8 cellular contexts compared by ENCODE assay signal in genomic region chrX:136880003-136880451, GRCh38. TPM values are rescaled to one million over a fixed set of nuclear protein-coding genes. Genes with fewer than 3 reads are reported as not detected.
DNase-seq lines count a peak whose midpoint lies in the region; ATAC-seq and TF ChIP-seq lines count a peak whose summit lies in the region.

No MANE protein-coding gene starts in this region.

- intact Hi-C loops in CD4-positive, alpha-beta T cell (cut with DNase I, micrococcal nuclease) = loop anchor here (1.0 kb wide), 1 partner anchor 29 kb away; no protein-coding TSS in a partner anchor
- intact Hi-C loops in activated T-helper 1 cell treated with anti-CD3 and anti-CD28 coated beads, Interleukin-12 subunit alpha, Interleukin-12 subunit beta, Interleukin-2, Interleukin-4 antibody, amounts not matched to agents 30 ng/mL and 10 ng/mL and 1 ng/mL, durations not matched to agents 14 hours and 24 hours and 36 hours (cut with micrococcal nuclease) = loop anchor here (1.0 to 10.0 kb wide), 3 partner anchors 29 to 1355 kb away; partner anchors contain the start of gene INTS6L

- H3K27ac ChIP-seq in CD4-positive, alpha-beta T cell (ENCODE audit: low read depth, low read length) = peak overlapping the region; percentile 94

- no peaks in the 10 kb centered on the region for H3K9me3 ChIP-seq in CD4-positive, alpha-beta T cell (ENCODE audit: control insufficient read depth, low read length)
- no peaks in the 10 kb centered on the region for H3K9me3 ChIP-seq in neuron (ENCODE audit: low read length)

- H3K9me3 Mint-ChIP-seq in CD4-positive, alpha-beta T cell = no peaks in the 10 kb centered on the region
- no peaks in the 10 kb centered on the region for H3K9me3 Mint-ChIP-seq in activated T-helper 1 cell treated with anti-CD3 and anti-CD28 coated beads, Interleukin-12 subunit alpha, Interleukin-12 subunit beta, Interleukin-2, Interleukin-4 antibody, amounts not matched to agents 30 ng/mL and 10 ng/mL and 1 ng/mL, durations not matched to agents 14 hours and 24 hours and 36 hours

- TF ChIP-seq CTCF in CD4-positive, alpha-beta T cell (IDR thresholded peaks at IDR 0.05) = no peak
- no peak for TF ChIP-seq CTCF in fibroblast of the aortic adventitia (IDR thresholded peaks at IDR 0.05; ENCODE audit: insufficient read depth, low read length)

- H3K27me3 ChIP-seq in CD4-positive, alpha-beta T cell (ENCODE audit: control insufficient read depth, insufficient read depth, low read length) = no peaks in the 10 kb centered on the region
- no peaks in the 10 kb centered on the region for H3K27me3 ChIP-seq in neuron (ENCODE audit: insufficient read depth, low read length)

- peaks cover 5% of the 10 kb centered on the region for H3K4me1 ChIP-seq in neuron (ENCODE audit: insufficient read depth, low read length)

- H3K36me3 ChIP-seq in neuron (ENCODE audit: insufficient read depth, low read length) = peaks cover 28% of the 10 kb centered on the region

- H3K4me3 Mint-ChIP-seq in CD4-positive, alpha-beta T cell = peak overlapping the region; percentile 100
- peak overlapping the region; percentile 98 for H3K4me3 Mint-ChIP-seq in activated T-helper 1 cell treated with anti-CD3 and anti-CD28 coated beads, Interleukin-12 subunit alpha, Interleukin-12 subunit beta, Interleukin-2, Interleukin-4 antibody, amounts not matched to agents 30 ng/mL and 10 ng/mL and 1 ng/mL, durations not matched to agents 14 hours and 24 hours and 36 hours

- POLR2A ChIA-PET in CD4-positive, alpha-beta T cell (lab: Charles Lee) = interaction anchor here (0.6 to 3.0 kb wide), 33 partner anchors 9 to 1359 kb away, joined by 3 to 38 read pairs (median 4); partner anchors contain the start of genes ARHGEF6, HTATSF1, INTS6L and MMGT1

- peaks cover 32% of the 10 kb centered on the region for H3K4me1 Mint-ChIP-seq in CD4-positive, alpha-beta T cell (ENCODE audit: low read depth)
- H3K4me1 Mint-ChIP-seq in activated T-helper 1 cell treated with anti-CD3 and anti-CD28 coated beads, Interleukin-12 subunit alpha, Interleukin-12 subunit beta, Interleukin-2, Interleukin-4 antibody, amounts not matched to agents 30 ng/mL and 10 ng/mL and 1 ng/mL, durations not matched to agents 14 hours and 24 hours and 36 hours (ENCODE audit: low read depth) = peaks cover 6% of the 10 kb centered on the region

- H2AFZ ChIP-seq in neuron (ENCODE audit: low read depth, low read length) = no peak overlapping the region

- peak in 9 of 10 experiments; percentile 10 to 49 (median 17) for DNase-seq in CD4-positive, alpha-beta T cell
- peak; percentile 56 for DNase-seq in NCI-H146 (lab: John Stamatoyannopoulos, UW)
- DNase-seq in activated T-helper 1 cell treated with anti-CD3 and anti-CD28 coated beads, Interleukin-12 subunit alpha, Interleukin-12 subunit beta, Interleukin-2, Interleukin-4 antibody, amounts not matched to agents 30 ng/mL and 10 ng/mL and 1 ng/mL, durations not matched to agents 14 hours and 24 hours and 36 hours (ENCODE audit: low spot score) = peak; percentile 19
- DNase-seq in fibroblast of the aortic adventitia (ENCODE audit: low read depth) = peak; percentile 19
- no peak for DNase-seq in NCI-H345 treated with DMSO at 0.1 percent for 48 hours (lab: John Stamatoyannopoulos, UW; ENCODE audit: unreplicated experiment)
- no peak for DNase-seq in NCI-H2107 (lab: John Stamatoyannopoulos, UW)

- peaks cover 55% of the 10 kb centered on the region for H3K36me3 Mint-ChIP-seq in CD4-positive, alpha-beta T cell (ENCODE audit: low read depth)
- H3K36me3 Mint-ChIP-seq in activated T-helper 1 cell treated with anti-CD3 and anti-CD28 coated beads, Interleukin-12 subunit alpha, Interleukin-12 subunit beta, Interleukin-2, Interleukin-4 antibody, amounts not matched to agents 30 ng/mL and 10 ng/mL and 1 ng/mL, durations not matched to agents 14 hours and 24 hours and 36 hours (ENCODE audit: low read depth) = peaks cover 33% of the 10 kb centered on the region

- peak; percentile 35 for ATAC-seq in CD4-positive, alpha-beta T cell (ENCODE audit: poor library complexity)
- peak; percentile 17 for ATAC-seq in GM21717 (IDR thresholded peaks at IDR 0.05; ENCODE audit: unreplicated experiment)

- peak overlapping the region; percentile 99 for H3K27ac Mint-ChIP-seq in CD4-positive, alpha-beta T cell
- H3K27ac Mint-ChIP-seq in activated T-helper 1 cell treated with anti-CD3 and anti-CD28 coated beads, Interleukin-12 subunit alpha, Interleukin-12 subunit beta, Interleukin-2, Interleukin-4 antibody, amounts not matched to agents 30 ng/mL and 10 ng/mL and 1 ng/mL, durations not matched to agents 14 hours and 24 hours and 36 hours = peak overlapping the region; percentile 99

- H3K27me3 Mint-ChIP-seq in CD4-positive, alpha-beta T cell = no peaks in the 10 kb centered on the region
- no peaks in the 10 kb centered on the region for H3K27me3 Mint-ChIP-seq in activated T-helper 1 cell treated with anti-CD3 and anti-CD28 coated beads, Interleukin-12 subunit alpha, Interleukin-12 subunit beta, Interleukin-2, Interleukin-4 antibody, amounts not matched to agents 30 ng/mL and 10 ng/mL and 1 ng/mL, durations not matched to agents 14 hours and 24 hours and 36 hours (ENCODE audit: insufficient read depth)

- peak overlapping the region; percentile 86 for H3K4me3 ChIP-seq in fibroblast of the aortic adventitia (ENCODE audit: low read depth, low read length)
- peak overlapping the region; percentile 83 for H3K4me3 ChIP-seq in neuron (ENCODE audit: low read length)

- CTCF ChIA-PET in CD4-positive, alpha-beta T cell (lab: Charles Lee) = interaction anchor here (0.6 to 0.9 kb wide), 3 partner anchors 125 to 1579 kb away, joined by 3 read pairs; no protein-coding TSS in a partner anchor

RNA-seq across cellular contexts. Expression of gene RBMX, which starts 0.5 kb away (rescaled TPM):
- total RNA-seq in CD4-positive, alpha-beta T cell = 100 to 1,000 TPM; 310 to 317 TPM
- 308 and 327 TPM in 2 replicates for total RNA-seq in activated T-helper 1 cell treated with anti-CD3 and anti-CD28 coated beads, Interleukin-12 subunit alpha, Interleukin-12 subunit beta, Interleukin-2, Interleukin-4 antibody, amounts not matched to agents 30 ng/mL and 10 ng/mL and 1 ng/mL, durations not matched to agents 14 hours and 24 hours and 36 hours
- 245 and 277 TPM in 2 replicates for total RNA-seq in fibroblast of the aortic adventitia (ENCODE audit: low replicate concordance)

Comparison
In these comparisons a context has a peak if more than half of its experiments do, and no peak if none do; other contexts are left out.
1. DNase-seq: peak in CD4-positive, alpha-beta T cell (9 of 10), NCI-H146 (single experiment), activated T-helper 1 cell treated with anti-CD3 and anti-CD28 coated beads, Interleukin-12 subunit alpha, Interleukin-12 subunit beta, Interleukin-2, Interleukin-4 antibody, amounts not matched to agents 30 ng/mL and 10 ng/mL and 1 ng/mL, durations not matched to agents 14 hours and 24 hours and 36 hours (single experiment) and fibroblast of the aortic adventitia (single experiment); none in NCI-H345 treated with DMSO at 0.1 percent for 48 hours (single experiment) and NCI-H2107 (single experiment).